In the genomic region with DNA sequence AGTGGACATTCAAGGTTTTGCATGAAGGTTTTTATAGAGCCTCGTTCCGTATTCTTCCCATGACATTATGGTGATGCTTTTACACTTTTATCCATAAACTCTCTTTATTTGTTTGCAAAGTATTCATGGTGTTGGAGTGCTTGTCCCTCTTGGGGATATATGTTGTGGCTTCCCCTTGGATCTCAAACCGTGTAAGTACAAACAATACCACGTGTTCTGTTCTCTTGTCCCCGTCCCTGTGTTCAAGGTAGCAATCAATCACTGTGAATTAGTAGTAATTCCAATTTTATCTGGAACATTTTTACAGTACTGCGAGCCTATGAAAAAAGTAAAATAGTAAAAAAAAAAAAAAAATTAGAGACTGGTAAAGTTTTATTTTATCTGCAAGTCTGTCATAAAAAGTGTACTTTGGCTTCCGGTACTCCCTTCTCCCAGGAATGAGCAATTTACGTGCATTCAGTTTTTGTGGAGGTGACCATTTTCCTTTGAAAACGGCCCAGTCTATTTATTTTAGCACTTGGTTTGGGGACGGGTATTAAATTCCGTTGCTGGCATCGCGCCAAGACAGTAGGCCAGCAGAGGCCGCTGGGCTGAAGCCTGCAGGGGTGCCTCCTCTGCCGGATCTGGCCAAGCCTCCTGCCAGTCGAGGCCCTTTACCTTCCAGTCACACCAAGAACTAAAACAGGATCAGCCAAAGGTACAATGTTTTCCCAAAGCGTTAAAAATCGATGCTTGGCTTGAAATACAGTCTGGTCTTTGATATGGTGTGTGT, we compare ENCODE assay signal across 8 cellular contexts.
A peak's percentile ranks its signal among the peaks of the same experiment; 100 is the strongest.
DNase-seq lines count a peak whose midpoint lies in the region; ATAC-seq, FAIRE-seq and TF ChIP-seq lines count a peak whose summit lies in the region.

No MANE protein-coding gene starts in this region.

- H3K9me3 ChIP-seq in SJCRH30 (replicated peaks) (no peaks in the 10 kb centered on the region), GM12878 (replicated peaks; ENCODE audit: control insufficient read depth, insufficient read depth, low read length) (no peaks in the 10 kb centered on the region)

- no peaks in the 10 kb centered on the region for H4K20me1 ChIP-seq in GM12878 (ENCODE audit: control insufficient read depth, insufficient read depth)

- CTCF ChIA-PET in GM12878 (lab: Yijun Ruan, JAX): no interaction called here

- no TSS peak for BruUV-seq in GM12878 (replicated peaks; lab: Mats Ljungman, UMichigan)

- SMC1A ChIA-PET in GM12878 (lab: Charles Lee; ENCODE audit: uncharacterized antibody, unreplicated experiment): no interaction called here

- RAD21 ChIA-PET in GM12878 (lab: Charles Lee; ENCODE audit: unreplicated experiment): no interaction called here

- no peak overlapping the region for H2AFZ ChIP-seq in GM12878 (ENCODE audit: control insufficient read depth, low read depth, low read length)

- H3K4me3 ChIP-seq in LNCaP clone FGC (ENCODE audit: low read depth, low read length) (no peak overlapping the region), SJCRH30 (peak overlapping the region; percentile 41), GM12878 (no peak overlapping the region)

- H3K36me3 ChIP-seq in SJCRH30 (no peaks in the 10 kb centered on the region), GM12878 (ENCODE audit: control insufficient read depth in 2 of 2, insufficient read depth in 2 of 2, low read length in 1 of 2) (no peaks in the 10 kb centered on the region)

- POLR2A ChIA-PET in GM12878 (lab: Charles Lee): no interaction called here

- no peak for FAIRE-seq in GM12878 (lab: Jason Lieb, UNC)

- H3K9ac ChIP-seq in GM12878 (ENCODE audit: control insufficient read depth, insufficient read depth, low read length): no peak overlapping the region

- intact Hi-C loops in GM12878 (cut with micrococcal nuclease; ENCODE audit: unreplicated experiment): no loop called here
- intact Hi-C loops in posterior vena cava (cut with DNase I): no loop called here

- ATAC-seq in GM12878: no peak
- no peak for ATAC-seq in HG02981 (IDR thresholded peaks at IDR 0.05; ENCODE audit: unreplicated experiment)
- ATAC-seq in HG03097 (IDR thresholded peaks at IDR 0.05; ENCODE audit: low FRiP score, unreplicated experiment): no peak

- TF ChIP-seq CTCF in LNCaP clone FGC (IDR thresholded peaks at IDR 0.05; ENCODE audit: control insufficient read depth, extremely low read depth, insufficient read depth): peak; percentile 48
- no peak for TF ChIP-seq CTCF in GM12878 (IDR thresholded peaks at IDR 0.05 in 2 of 3, conservative IDR thresholded peaks at IDR 0.05 in 1 of 3; ENCODE audit: control insufficient read depth in 2 of 3, extremely low read depth in 1 of 3, insufficient read depth in 1 of 3, low read depth in 3 of 3, low read length in 3 of 3)

- TF ChIP-seq POLR2A in GM12878 (IDR thresholded peaks at IDR 0.05; ENCODE audit: low read depth, low read length): no peak

- DNase-seq in EL (peak; percentile 75), LNCaP clone FGC (ENCODE audit: low read depth) (peak; percentile 30), SJCRH30 (peak; percentile 60 to 77), GM12878 (ENCODE audit: low read depth, low spot score) (no peak), hepatic stellate cell (ENCODE audit: low spot score) (peak; percentile 64), posterior vena cava (ENCODE audit: low spot score) (peak; percentile 90)

- H3K27ac ChIP-seq in SJCRH30 (no peak overlapping the region), GM12878 (ENCODE audit: control insufficient read depth, insufficient read depth) (no peak overlapping the region)

- TF ChIP-seq EP300 in GM12878 (IDR thresholded peaks at IDR 0.05; ENCODE audit: borderline replicate concordance in 1 of 2, control insufficient read depth in 1 of 2, low read depth in 2 of 2, low read length in 2 of 2): no peak

- whole genome bisulfite sequencing in GM12878 (ENCODE audit: insufficient coverage, insufficient replicate concordance, low lambda C conversion rate, missing lambda C conversion rate): 23% methylated on average over 17 of the region's 18 CpGs

- H3K4me1 ChIP-seq in SJCRH30 (no peaks in the 10 kb centered on the region), GM12878 (ENCODE audit: control insufficient read depth, insufficient read depth, low read length) (no peaks in the 10 kb centered on the region)

- in situ Hi-C loops in GM12878 (cut with MboI): no loop called here

- H3K4me2 ChIP-seq in GM12878 (ENCODE audit: control insufficient read depth, insufficient read depth): peak overlapping the region; percentile 42; the same call in 1 of the 2 replicates

- H3K27me3 ChIP-seq in SJCRH30 (no peaks in the 10 kb centered on the region), GM12878 (replicated peaks in 1 of 2; ENCODE audit: control insufficient read depth in 2 of 2, insufficient read depth in 2 of 2, low read length in 1 of 2) (no peaks in the 10 kb centered on the region; a peak in 3 of 4 replicates)

- no peak for TF ChIP-seq RAD21 in GM12878 (IDR thresholded peaks at IDR 0.05; ENCODE audit: insufficient read depth, low read depth, low read length)

- H3K79me2 ChIP-seq in GM12878 (ENCODE audit: control insufficient read depth, insufficient read depth, low read length): no peaks in the 10 kb centered on the region

TF ChIP-seq in GM12878, 131 proteins besides CTCF, POLR2A, EP300 and RAD21:
- TF ChIP-seq BMI1 (IDR thresholded peaks at IDR 0.05; ENCODE audit: borderline replicate concordance) (no peak), POLR2AphosphoS5 (IDR thresholded peaks at IDR 0.05; ENCODE audit: low read length) (no peak), RB1 (IDR thresholded peaks at IDR 0.05; ENCODE audit: borderline replicate concordance) (no peak), WRNIP1 (IDR thresholded peaks at IDR 0.05; ENCODE audit: borderline replicate concordance, low read depth, low read length) (no peak), CHD4 (IDR thresholded peaks at IDR 0.05) (no peak), ZNF687 (IDR thresholded peaks at IDR 0.05) (no peak), EGR1 (IDR thresholded peaks at IDR 0.05; ENCODE audit: borderline replicate concordance in 1 of 2, low read depth in 2 of 2, low read length in 2 of 2) (no peak)
